Comparison of ENCODE assay signal across 8 cellular contexts in genomic region chr2:239401450-239402227, GRCh38. TPM values are rescaled to one million over a fixed set of nuclear protein-coding genes. Genes with fewer than 3 reads are reported as not detected.
DNase-seq lines count a peak whose midpoint lies in the region; ATAC-seq and TF ChIP-seq lines count a peak whose summit lies in the region.

No MANE protein-coding gene starts in this region.

- H3K4me1 Mint-ChIP-seq in glutamatergic neuron (ENCODE audit: low read depth, unreplicated experiment) (peaks cover 29% of the 10 kb centered on the region), osteocyte (ENCODE audit: unreplicated experiment) (peaks cover 22% of the 10 kb centered on the region)

- H3K27me3 Mint-ChIP-seq in glutamatergic neuron (ENCODE audit: unreplicated experiment) (peaks cover 8% of the 10 kb centered on the region), osteocyte (ENCODE audit: unreplicated experiment) (no peaks in the 10 kb centered on the region)

- DNase-seq in GM12864 (ENCODE audit: low read depth) (peak; percentile 79), NAMALWA (ENCODE audit: low spot score) (peak; percentile 90), SJSA1 (ENCODE audit: low read depth in 1 of 2, low spot score in 2 of 2) (peak; percentile 93 to 99), glutamatergic neuron (peak; percentile 96), osteocyte (ENCODE audit: extremely low spot score, unreplicated experiment) (peak; percentile 98), thoracic aorta (ENCODE audit: low spot score) (peak; percentile 74)
- peak; percentile 91 to 99 for DNase-seq in activated naive CD4-positive, alpha-beta T cell treated with anti-CD3 and anti-CD28 coated beads, Interleukin-2, amount 50 U/mL, for 72 hours (ENCODE audit: low spot score in 2 of 2)

- no peaks in the 10 kb centered on the region for H3K9me3 ChIP-seq in SJSA1 (replicated peaks)
- H3K9me3 ChIP-seq in thoracic aorta: no peaks in the 10 kb centered on the region

- no peaks in the 10 kb centered on the region for H3K27me3 ChIP-seq in SJSA1 (replicated peaks)
- no peaks in the 10 kb centered on the region for H3K27me3 ChIP-seq in thoracic aorta (replicated peaks; ENCODE audit: insufficient read depth)

- H3K4me3 ChIP-seq in GM12864 (ENCODE audit: low read depth, low read length): peak overlapping the region; percentile 81
- H3K4me3 ChIP-seq in SJSA1: peak overlapping the region; percentile 87
- H3K4me3 ChIP-seq in thoracic aorta: peak overlapping the region; percentile 99

- H3K4me1 ChIP-seq in SJSA1 (replicated peaks) (peaks cover 15% of the 10 kb centered on the region), thoracic aorta (ENCODE audit: control insufficient read depth in 1 of 2, low read depth in 2 of 2) (peaks cover 6 to 23% of the 10 kb centered on the region in 2 donors)

- TF ChIP-seq CTCF in GM12864 (IDR thresholded peaks at IDR 0.05; ENCODE audit: low read depth, low read length, missing control alignments): peak; percentile 24
- peak; percentile 51 for TF ChIP-seq CTCF in glutamatergic neuron (IDR thresholded peaks at IDR 0.05; ENCODE audit: partially characterized antibody, unreplicated experiment)
- TF ChIP-seq CTCF in osteocyte (IDR thresholded peaks at IDR 0.05): no peak
- TF ChIP-seq CTCF in thoracic aorta (IDR thresholded peaks at IDR 0.05): peak; percentile 10

- H3K36me3 Mint-ChIP-seq in activated naive CD4-positive, alpha-beta T cell treated with anti-CD3 and anti-CD28 coated beads, Interleukin-2, amount 50 U/mL, for 72 hours: peaks cover 18 to 19% of the 10 kb centered on the region in 2 donors
- no peaks in the 10 kb centered on the region for H3K36me3 Mint-ChIP-seq in glutamatergic neuron (ENCODE audit: unreplicated experiment)
- H3K36me3 Mint-ChIP-seq in osteocyte (ENCODE audit: unreplicated experiment): no peaks in the 10 kb centered on the region

- H3K27ac Mint-ChIP-seq in activated naive CD4-positive, alpha-beta T cell treated with anti-CD3 and anti-CD28 coated beads, Interleukin-2, amount 50 U/mL, for 72 hours: peak overlapping the region; percentile 97 to 100
- H3K27ac Mint-ChIP-seq in glutamatergic neuron (ENCODE audit: unreplicated experiment): peak overlapping the region; percentile 95
- H3K27ac Mint-ChIP-seq in osteocyte (ENCODE audit: unreplicated experiment): peak overlapping the region; percentile 99

- H3K36me3 ChIP-seq in SJSA1 (peaks cover 7% of the 10 kb centered on the region; the same call in 1 of the 2 replicates), thoracic aorta (no peaks in the 10 kb centered on the region)

- no peaks in the 10 kb centered on the region for H3K9me3 Mint-ChIP-seq in activated naive CD4-positive, alpha-beta T cell treated with anti-CD3 and anti-CD28 coated beads, Interleukin-2, amount 50 U/mL, for 72 hours
- H3K9me3 Mint-ChIP-seq in glutamatergic neuron (ENCODE audit: unreplicated experiment) (peaks cover 24% of the 10 kb centered on the region), osteocyte (ENCODE audit: unreplicated experiment) (no peaks in the 10 kb centered on the region)

- peak overlapping the region; percentile 100 for H3K27ac ChIP-seq in SJSA1
- H3K27ac ChIP-seq in thoracic aorta: peak overlapping the region; percentile 100

- ATAC-seq in HG02571 (IDR thresholded peaks at IDR 0.05; ENCODE audit: unreplicated experiment) (peak; percentile 55), thoracic aorta (ENCODE audit: insufficient number of reproducible peaks, low FRiP score, low read depth) (peak; percentile 91)
- ATAC-seq in activated naive CD4-positive, alpha-beta T cell treated with anti-CD3 and anti-CD28 coated beads, Interleukin-2, amount 50 U/mL, for 72 hours: peak; percentile 69 to 70

- H3K4me3 Mint-ChIP-seq in glutamatergic neuron (ENCODE audit: unreplicated experiment): peak overlapping the region; percentile 90
- peak overlapping the region; percentile 86 for H3K4me3 Mint-ChIP-seq in osteocyte (ENCODE audit: unreplicated experiment)

RNA-seq across cellular contexts. Expression of gene HDAC4, which starts 0.8 kb away (rescaled TPM):
- total RNA-seq in SJSA1 (2014; rRNA removed; shearing (Covaris generic)): 13.2 and 16.8 TPM in 2 replicates
- 10 to 100 TPM; 34.1 to 39.1 TPM for total RNA-seq in activated naive CD4-positive, alpha-beta T cell treated with anti-CD3 and anti-CD28 coated beads, Interleukin-2, amount 50 U/mL, for 72 hours
- total RNA-seq in glutamatergic neuron (ENCODE audit: unreplicated experiment) (90.6 TPM), osteocyte (30.3 and 32.2 TPM in 2 replicates), thoracic aorta (100 to 1,000 TPM in 1 of 2 donors, 10 to 100 TPM in 1; 79.2 to 163 TPM)

Comparison
In these comparisons a context has a peak if more than half of its experiments do, and no peak if none do; other contexts are left out.
1. Peak in every context shown above with its lines: DNase-seq, ATAC-seq, H3K4me3 ChIP-seq and H3K27ac ChIP-seq.